In the genomic region with DNA sequence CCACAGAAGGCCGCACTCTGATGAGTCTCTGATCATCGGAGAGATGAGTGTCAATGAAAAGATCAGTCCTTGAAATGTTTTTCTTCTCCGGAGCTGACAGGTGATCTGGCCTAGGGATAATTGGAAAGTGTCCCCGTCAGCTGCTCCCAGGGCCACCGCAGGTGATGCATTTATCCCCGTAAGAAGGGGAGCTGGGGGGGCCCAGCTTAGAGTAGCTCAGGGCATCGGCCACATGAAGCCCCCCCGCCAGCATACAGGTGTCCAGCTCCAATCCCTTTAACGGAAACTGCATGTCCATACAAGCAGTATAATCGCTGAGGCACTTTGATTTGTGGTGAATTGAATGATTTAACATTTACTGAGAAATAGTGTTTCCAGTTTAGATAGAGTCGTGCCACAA, we compare ENCODE assay signal across 1 cellular context.
TF ChIP-seq lines count a peak whose summit lies in the region.

No MANE protein-coding gene starts in this region.

TF ChIP-seq in HepG2, 621 proteins besides CTCF, POLR2A, EP300 and RAD21:
- TF ChIP-seq GTF3A (CRISPR knock-in tag; conservative IDR thresholded peaks at IDR 0.05) (no peak), RCOR2 (CRISPR knock-in tag; IDR thresholded peaks at IDR 0.05) (no peak), CBX5 (CRISPR knock-in tag; IDR thresholded peaks at IDR 0.05; ENCODE audit: borderline replicate concordance) (no peak)
TF ChIP-seq in HepG2: peak in this region for 0.
